ENCODE assay signal across 21 cellular contexts in genomic region chr7:140593583-140593982, GRCh38. TPM values are rescaled to one million over a fixed set of nuclear protein-coding genes. Genes with fewer than 3 reads are reported as not detected.
DNase-seq lines count a peak whose midpoint lies in the region; ATAC-seq and TF ChIP-seq lines count a peak whose summit lies in the region.
"Had no signal": no experiment of that assay in that cellular context is flagged by ENCODE, and none has a peak within 500 bp of the region (broad histone marks: within the 10 kb centered on the region; RNA-seq: fewer than 3 reads in every experiment).

No MANE protein-coding gene starts in this region.

- no peak overlapping the region for H3K4me3 ChIP-seq in HEK293 (ENCODE audit: low read depth, low read length)
- no peak overlapping the region for H3K4me3 ChIP-seq in Jurkat, Clone E6-1 (ENCODE audit: low read length)
- H3K4me3 ChIP-seq: neural progenitor cell had no signal

- peak; percentile 5 for TF ChIP-seq POLR2A in GM19099 (IDR thresholded peaks at IDR 0.05; ENCODE audit: extremely low read depth, insufficient read length, low read depth)

- H3K36me3 ChIP-seq in HEK293 (ENCODE audit: control insufficient read depth in 2 of 2, insufficient read depth in 1 of 2, low read length in 2 of 2): no peaks in the 10 kb centered on the region

- H3K4me1 Mint-ChIP-seq in natural killer cell: peaks cover 5 to 12% of the 10 kb centered on the region in 2 donors

- H3K4me1 ChIP-seq in HEK293 (ENCODE audit: control insufficient read depth, insufficient read depth, low read length): peaks cover 11% of the 10 kb centered on the region
- H3K4me1 ChIP-seq: neural progenitor cell had no signal

- TF ChIP-seq CTCF in HEK293 (tag by site-specific recombination; IDR thresholded peaks at IDR 0.05): no peak
- no peak for TF ChIP-seq CTCF in natural killer cell (IDR thresholded peaks at IDR 0.05)

- no peaks in the 10 kb centered on the region for H3K36me3 Mint-ChIP-seq in natural killer cell

- H3K27ac Mint-ChIP-seq in natural killer cell: no peak overlapping the region
- H3K27ac Mint-ChIP-seq: B cell, neural progenitor cell had no signal

- CTCF ChIA-PET in HEK293 (lab: Yijun Ruan, JAX): no interaction called here

- H3K9me3 Mint-ChIP-seq in natural killer cell: no peaks in the 10 kb centered on the region
- H3K9me3 Mint-ChIP-seq: neural progenitor cell had no signal

- peak; percentile 67 for DNase-seq in Jurkat, Clone E6-1 (ENCODE audit: low read depth, low spot score)
- peak; percentile 49 for DNase-seq in renal cortical epithelial cell (ENCODE audit: low read depth)
- no peak for DNase-seq in DMS53 treated with DMSO at 0.1 percent for 48 hours (lab: John Stamatoyannopoulos, UW; ENCODE audit: unreplicated experiment)
- DNase-seq in NCI-H2171 treated with DMSO at 0.1 percent for 48 hours (lab: John Stamatoyannopoulos, UW): no peak
- no peak for DNase-seq in natural killer cell
- DNase-seq: anterior cingulate cortex; cerebellar nuclear complex; GDM1; hypothalamus; NCI-H2081; NCI-H526; stimulated activated naive CD4-positive, alpha-beta T cell treated with Interleukin-2 at 50 U/mL for 16 hours; trophoblast cell had no signal

- intact Hi-C loops in natural killer cell (cut with micrococcal nuclease): no loop called here

- H3K27me3 Mint-ChIP-seq in natural killer cell (ENCODE audit: low read depth in 2 of 2): peaks cover 6 to 45% of the 10 kb centered on the region in 2 donors

- POLR2A ChIA-PET in HEK293 (lab: Yijun Ruan, JAX): no interaction called here

- no peak overlapping the region for H3K4me3 Mint-ChIP-seq in natural killer cell
- H3K4me3 Mint-ChIP-seq: B cell, neural progenitor cell had no signal

- no peaks in the 10 kb centered on the region for H3K9me3 ChIP-seq in HEK293 (ENCODE audit: control insufficient read depth, insufficient read depth, low read depth, low read length)

- H3K27ac ChIP-seq in HEK293 (ENCODE audit: extremely low read depth, low read depth, low read length): no peak overlapping the region
- H3K27ac ChIP-seq: neural progenitor cell had no signal

- ATAC-seq in natural killer cell (no peak), HG02852 (IDR thresholded peaks at IDR 0.05; ENCODE audit: unreplicated experiment) (no peak)
- ATAC-seq: activated CD4-positive, CD25-positive, alpha-beta regulatory T cell treated with anti-CD3 and anti-CD28 coated beads, Interleukin-2, amount 50 U/mL, for 24 hours; PC-3 had no signal

TF ChIP-seq in HEK293, 187 proteins besides CTCF, POLR2A, EP300 and RAD21:
- no peak for TF ChIP-seq ZNF121 (tag by site-specific recombination; IDR thresholded peaks at IDR 0.05)
- peak; percentile 63 for TF ChIP-seq ZFHX2 (tag by site-specific recombination; conservative IDR thresholded peaks at IDR 0.05)
- peak; percentile 77 for TF ChIP-seq EGR2 (tag by site-specific recombination; IDR thresholded peaks at IDR 0.05; ENCODE audit: low read depth)

RNA-seq across cellular contexts. Expression of gene DENND2A, which starts 47.0 kb away (rescaled TPM):
- polyA plus RNA-seq in Jurkat, Clone E6-1 (2012; ENCODE audit: insufficient read depth, insufficient read length): not detected
- total RNA-seq in renal cortical epithelial cell (13.5 and 67.9 TPM in 2 replicates), natural killer cell (under 1 TPM in 1 of 3 donors, not detected in 2; 0.12 TPM)
- total RNA-seq: B cell; T-helper 2 cell treated with Interferon-gamma antibody and Interleukin-4, amounts not matched to agents 100 ng/mL and 5 ng/mL, for 36 hours had no signal

Comparison
In these comparisons a context has a peak if more than half of its experiments do, and no peak if none do; other contexts are left out.
1. DNase-seq: peak in Jurkat, Clone E6-1 (single experiment) and renal cortical epithelial cell (single experiment); none in DMS53 treated with DMSO at 0.1 percent for 48 hours (single experiment), NCI-H2171 treated with DMSO at 0.1 percent for 48 hours (single experiment) and natural killer cell (single experiment).
2. RNA of gene DENND2A, which starts 47.0 kb away (total RNA-seq): 13.5 to 67.9 TPM in renal cortical epithelial cell; 0.12 TPM in natural killer cell; every median in the first group is over 10 times any median in the second.